In genomic region chr13:48403151-48403631, GRCh38 we compare ENCODE assay signal across 8 cellular contexts. TPM values are rescaled to one million over a fixed set of nuclear protein-coding genes. Genes with fewer than 3 reads are reported as not detected.
DNase-seq lines count a peak whose midpoint lies in the region; ATAC-seq and TF ChIP-seq lines count a peak whose summit lies in the region.

No MANE protein-coding gene starts in this region.

- H3K27ac Mint-ChIP-seq in T-helper 2 cell treated with Interferon-gamma antibody and Interleukin-4, amounts not matched to agents 5 μg/mL and 100 μg/mL, for 36 hours = peak overlapping the region; percentile 87

- in situ Hi-C loops in transverse colon (cut with MboI; ENCODE audit: low pct_ligation_motif_present in 1 of 4, low pct_unique_long_range_greater_than_20kb in 1 of 4, low sequenced_read_pairs in 3 of 4) = no loop called here

- H3K4me1 Mint-ChIP-seq in T-helper 2 cell treated with Interferon-gamma antibody and Interleukin-4, amounts not matched to agents 5 μg/mL and 100 μg/mL, for 36 hours (ENCODE audit: low read depth) = peaks cover 63% of the 10 kb centered on the region

- H3K9me3 ChIP-seq in right cardiac atrium (ENCODE audit: control insufficient read depth, low read length) (no peaks in the 10 kb centered on the region), transverse colon (no peaks in the 10 kb centered on the region)

- no peaks in the 10 kb centered on the region for H3K27me3 ChIP-seq in right cardiac atrium (ENCODE audit: control insufficient read depth, insufficient read depth)
- H3K27me3 ChIP-seq in transverse colon = no peaks in the 10 kb centered on the region

- no peaks in the 10 kb centered on the region for H3K9me3 Mint-ChIP-seq in T-helper 2 cell treated with Interferon-gamma antibody and Interleukin-4, amounts not matched to agents 5 μg/mL and 100 μg/mL, for 36 hours

- no peaks in the 10 kb centered on the region for H3K36me3 ChIP-seq in transverse colon

- no peak for TF ChIP-seq CTCF in transverse colon (IDR thresholded peaks at IDR 0.05)

- no peaks in the 10 kb centered on the region for H3K27me3 Mint-ChIP-seq in T-helper 2 cell treated with Interferon-gamma antibody and Interleukin-4, amounts not matched to agents 5 μg/mL and 100 μg/mL, for 36 hours (ENCODE audit: low read depth)

- ATAC-seq in right cardiac atrium (peak; percentile 39 to 59), GM18519 (IDR thresholded peaks at IDR 0.05; ENCODE audit: low FRiP score, unreplicated experiment) (no peak)

- peak; percentile 43 for DNase-seq in activated naive CD4-positive, alpha-beta T cell treated with Interleukin-2 at 50 U/mL for 16 hours
- no peak for DNase-seq in activated naive CD4-positive, alpha-beta T cell (lab: John Stamatoyannopoulos, UW)
- peak; percentile 48 for DNase-seq in T-helper 2 cell treated with Interferon-gamma antibody and Interleukin-4, amounts not matched to agents 5 μg/mL and 100 μg/mL, for 36 hours (ENCODE audit: low spot score)
- DNase-seq in right cardiac atrium = no peak
- no peak for DNase-seq in transverse colon
- no peak for DNase-seq in NCI-H748 (lab: John Stamatoyannopoulos, UW; ENCODE audit: unreplicated experiment)
- no peak for DNase-seq in erythroblast (lab: John Stamatoyannopoulos, UW)

- intact Hi-C loops in right cardiac atrium (cut with DNase I) (loop anchor here in 1 of 4 donors (10.0 kb wide), 1 partner anchor 172 kb away; no protein-coding TSS in a partner anchor), transverse colon (cut with DNase I; ENCODE audit: low total_unique reads) (no loop called here)

- H3K27ac ChIP-seq in right cardiac atrium (ENCODE audit: low read length) (peak overlapping the region; percentile 62), transverse colon (peak overlapping the region; percentile 57 to 65 (median 62))

- TF ChIP-seq EP300 in transverse colon (IDR thresholded peaks at IDR 0.05; ENCODE audit: low read depth) = no peak

- H3K4me3 ChIP-seq in right cardiac atrium (ENCODE audit: low read length) (peak overlapping the region; percentile 26), transverse colon (no peak overlapping the region)

- H3K36me3 Mint-ChIP-seq in T-helper 2 cell treated with Interferon-gamma antibody and Interleukin-4, amounts not matched to agents 5 μg/mL and 100 μg/mL, for 36 hours (ENCODE audit: low read depth) = peaks cover 26% of the 10 kb centered on the region

- WGBS in right cardiac atrium = 35% methylated on average over 2 of the region's 2 CpGs
- WGBS in transverse colon (ENCODE audit: low coverage in 1 of 2), 2 donors = 56 to 75% methylated on average over 2 of the region's 2 CpGs

- H3K4me3 Mint-ChIP-seq in T-helper 2 cell treated with Interferon-gamma antibody and Interleukin-4, amounts not matched to agents 5 μg/mL and 100 μg/mL, for 36 hours = peak overlapping the region; percentile 67

- H3K4me1 ChIP-seq in right cardiac atrium (ENCODE audit: control insufficient read depth, insufficient read depth, low read length) (peaks cover 2% of the 10 kb centered on the region), transverse colon (peaks cover 10 to 51% (median 21%) of the 10 kb centered on the region in 4 donors)

- TF ChIP-seq POLR2A in transverse colon (IDR thresholded peaks at IDR 0.05) (peak; percentile 35), erythroblast (IDR thresholded peaks at IDR 0.05; ENCODE audit: low read length) (no peak)

RNA-seq across cellular contexts. Expression of gene LPAR6, which starts 9.7 kb away (rescaled TPM):
- total RNA-seq in right cardiac atrium (10 to 100 TPM; 11.5 to 17.4 (median 13.6) TPM), transverse colon (10 to 100 TPM in 3 of 4 donors, 1 to 10 TPM in 1; 2.2 to 34.6 (median 15.9) TPM)
- polyA plus RNA-seq in right cardiac atrium = 14.3 TPM

Comparison
In these comparisons a context has a peak if more than half of its experiments do, and no peak if none do; other contexts are left out.
1. DNase-seq: peak in activated naive CD4-positive, alpha-beta T cell treated with Interleukin-2 at 50 U/mL for 16 hours (single experiment) and T-helper 2 cell treated with Interferon-gamma antibody and Interleukin-4, amounts not matched to agents 5 μg/mL and 100 μg/mL, for 36 hours (single experiment); none in activated naive CD4-positive, alpha-beta T cell (0 of 4), right cardiac atrium (0 of 3), transverse colon (single experiment), NCI-H748 (single experiment) and erythroblast (0 of 2).